38 cellular contexts compared by ENCODE assay signal in the genomic region with DNA sequence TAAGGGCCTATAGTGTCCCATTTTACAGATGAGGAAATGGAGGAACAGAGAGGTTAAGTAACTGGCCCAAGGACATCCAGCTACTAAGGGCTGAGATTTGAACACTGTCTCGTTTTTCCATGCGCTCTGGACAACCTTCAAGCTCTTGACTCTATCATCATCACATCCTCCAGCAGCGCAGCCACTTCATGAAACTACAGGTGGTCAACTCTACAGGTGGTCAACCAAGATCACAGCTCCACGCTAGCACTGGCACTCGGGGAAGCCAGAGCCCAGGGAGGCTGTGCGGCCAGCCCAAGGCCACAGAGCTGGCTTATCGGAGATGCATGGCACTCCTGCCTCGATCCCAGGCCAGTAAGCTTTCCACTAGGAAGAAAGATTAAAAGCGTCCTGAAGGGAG. TPM values are rescaled to one million over a fixed set of nuclear protein-coding genes. Genes with fewer than 3 reads are reported as not detected.
"Had no signal": no experiment of that assay in that cellular context is flagged by ENCODE, and none has a peak within 500 bp of the region (broad histone marks: within the 10 kb centered on the region; RNA-seq: fewer than 3 reads in every experiment).

No MANE protein-coding gene starts in this region.

- H3K4me1 Mint-ChIP-seq: activated CD4-positive, alpha-beta memory T cell treated with anti-CD3 and anti-CD28 coated beads, Interleukin-2, amount 10 ng/mL, durations not matched to agents 7 days and 5 days; activated CD4-positive, alpha-beta T cell treated with anti-CD3 and anti-CD28 coated beads for 36 hours; activated CD4-positive, alpha-beta T cell treated with anti-CD3 and anti-CD28 coated beads, Interleukin-2, amount 10 ng/mL, durations not matched to agents 7 days and 5 days; activated CD8-positive, alpha-beta memory T cell treated with anti-CD3 and anti-CD28 coated beads, Interleukin-2, amount 10 ng/mL, durations not matched to agents 7 days and 5 days; activated naive CD4-positive, alpha-beta T cell treated with anti-CD3 and anti-CD28 coated beads, Interleukin-2, amount 10 ng/mL, durations not matched to agents 7 days and 5 days; activated naive CD4-positive, alpha-beta T cell treated with anti-CD3 and anti-CD28 coated beads, Interleukin-2, amount 50 U/mL, for 24 hours; activated naive CD8-positive, alpha-beta T cell treated with anti-CD3 and anti-CD28 coated beads, Interleukin-2, amount 10 ng/mL, durations not matched to agents 7 days and 5 days; central memory CD8-positive, alpha-beta T cell had no signal

- H3K36me3 ChIP-seq: ascending aorta, cardiac muscle cell had no signal

- H3K4me3 ChIP-seq: ascending aorta, cardiac muscle cell had no signal

- H3K27ac Mint-ChIP-seq: activated CD4-positive, alpha-beta memory T cell treated with anti-CD3 and anti-CD28 coated beads, Interleukin-2, amount 10 ng/mL, durations not matched to agents 7 days and 5 days; activated CD4-positive, alpha-beta T cell treated with anti-CD3 and anti-CD28 coated beads for 36 hours; activated CD4-positive, alpha-beta T cell treated with anti-CD3 and anti-CD28 coated beads, Interleukin-2, amount 10 ng/mL, durations not matched to agents 7 days and 5 days; activated CD8-positive, alpha-beta memory T cell treated with anti-CD3 and anti-CD28 coated beads, Interleukin-2, amount 10 ng/mL, durations not matched to agents 7 days and 5 days; activated CD8-positive, alpha-beta T cell treated with anti-CD3 and anti-CD28 coated beads, Interleukin-2, amount 10 ng/mL, durations not matched to agents 7 days and 5 days; activated naive CD4-positive, alpha-beta T cell treated with anti-CD3 and anti-CD28 coated beads, Interleukin-2, amount 10 ng/mL, durations not matched to agents 7 days and 5 days; activated naive CD4-positive, alpha-beta T cell treated with anti-CD3 and anti-CD28 coated beads, Interleukin-2, amount 50 U/mL, for 24 hours; activated naive CD8-positive, alpha-beta T cell; activated naive CD8-positive, alpha-beta T cell treated with anti-CD3 and anti-CD28 coated beads, Interleukin-2, amount 10 ng/mL, durations not matched to agents 7 days and 5 days; activated naive CD8-positive, alpha-beta T cell treated with anti-CD3 and anti-CD28 coated beads, Interleukin-2, amount 50 U/mL, for 24 hours; activated T-cell treated with anti-CD3 and anti-CD28 coated beads, Interleukin-2, amount 50 U/mL, for 24 hours; activated T-helper 2 cell treated with anti-CD3 and anti-CD28 coated beads, Interferon-gamma antibody, Interleukin-2, Interleukin-4, amounts not matched to agents 10 μg/mL and 5 μg/mL and 100 μg/mL, durations not matched to agents 14 hours and 24 hours and 36 hours; brain; T-helper 1 cell treated with Interleukin-12 subunit alpha and Interleukin-12 subunit beta and Interleukin-4 antibody, amounts not matched to agents 30 μg/mL and 1 μg/mL, for 36 hours; T-helper 2 cell treated with Interferon-gamma antibody and Interleukin-4, amounts not matched to agents 5 μg/mL and 100 μg/mL, for 36 hours had no signal

- H3K27ac ChIP-seq: ascending aorta, cardiac muscle cell, VCaP had no signal

- H3K4me1 ChIP-seq: ascending aorta had no signal

- H3K27me3 Mint-ChIP-seq: activated CD4-positive, alpha-beta memory T cell treated with anti-CD3 and anti-CD28 coated beads, Interleukin-2, amount 10 ng/mL, durations not matched to agents 7 days and 5 days; activated CD4-positive, alpha-beta T cell treated with anti-CD3 and anti-CD28 coated beads, Interleukin-2, amount 10 ng/mL, durations not matched to agents 7 days and 5 days; brain had no signal

- DNase-seq: activated CD4-positive, alpha-beta memory T cell treated with anti-CD3 and anti-CD28 coated beads, Interleukin-2, amount 10 ng/mL, durations not matched to agents 7 days and 5 days; activated CD4-positive, alpha-beta T cell treated with anti-CD3 and anti-CD28 coated beads for 1 hour; activated CD4-positive, alpha-beta T cell treated with anti-CD3 and anti-CD28 coated beads for 36 hours; activated CD4-positive, alpha-beta T cell treated with anti-CD3 and anti-CD28 coated beads for 48 hours; activated CD4-positive, alpha-beta T cell treated with anti-CD3 and anti-CD28 coated beads, Interleukin-2, amount 10 ng/mL, durations not matched to agents 7 days and 5 days; activated CD4-positive, alpha-beta T cell treated with anti-CD3 and anti-CD28 coated beads, Interleukin-2, amount 50 U/mL, for 48 hours; activated CD4-positive, CD25-positive, alpha-beta regulatory T cell; activated CD8-positive, alpha-beta memory T cell treated with anti-CD3 and anti-CD28 coated beads for 24 hours; activated CD8-positive, alpha-beta memory T cell treated with anti-CD3 and anti-CD28 coated beads, Interleukin-2, amount 10 ng/mL, durations not matched to agents 7 days and 5 days; activated CD8-positive, alpha-beta memory T cell treated with anti-CD3 and anti-CD28 coated beads, Interleukin-2, amount 50 U/mL, for 48 hours; activated CD8-positive, alpha-beta T cell treated with anti-CD3 and anti-CD28 coated beads, Interleukin-2, amount 10 ng/mL, durations not matched to agents 7 days and 5 days; activated effector memory CD4-positive, alpha-beta T cell treated with Interleukin-2 at 50 U/mL for 16 hours; activated gamma-delta T cell; activated naive CD4-positive, alpha-beta T cell treated with anti-CD3 and anti-CD28 coated beads, Interleukin-2, amount 10 ng/mL, durations not matched to agents 7 days and 5 days; activated naive CD4-positive, alpha-beta T cell treated with Interleukin-2 at 50 U/mL for 16 hours; activated naive CD8-positive, alpha-beta T cell treated with anti-CD3 and anti-CD28 coated beads, Interleukin-2, amount 10 ng/mL, durations not matched to agents 7 days and 5 days; activated naive CD8-positive, alpha-beta T cell treated with anti-CD3 and anti-CD28 coated beads, Interleukin-2, amount 50 U/mL, for 24 hours; activated T-cell treated with anti-CD3 and anti-CD28 coated beads, Interleukin-2, amount 50 U/mL, for 24 hours; activated T-cell treated with anti-CD3 and anti-CD28 coated beads, Interleukin-2, amount 50 U/mL, for 48 hours; amygdala; anterior cingulate cortex; caudate nucleus; cerebellar nuclear complex; T-helper 2 cell; T-helper 9 cell had no signal

- FAIRE-seq: bronchial epithelial cell, TTC549 had no signal

- H3K4me3 Mint-ChIP-seq: activated CD4-positive, alpha-beta memory T cell treated with anti-CD3 and anti-CD28 coated beads, Interleukin-2, amount 10 ng/mL, durations not matched to agents 7 days and 5 days; activated CD4-positive, alpha-beta T cell treated with anti-CD3 and anti-CD28 coated beads for 36 hours; activated CD4-positive, alpha-beta T cell treated with anti-CD3 and anti-CD28 coated beads, Interleukin-2, amount 10 ng/mL, durations not matched to agents 7 days and 5 days; activated CD8-positive, alpha-beta memory T cell treated with anti-CD3 and anti-CD28 coated beads, Interleukin-2, amount 10 ng/mL, durations not matched to agents 7 days and 5 days; activated CD8-positive, alpha-beta T cell treated with anti-CD3 and anti-CD28 coated beads, Interleukin-2, amount 10 ng/mL, durations not matched to agents 7 days and 5 days; activated naive CD4-positive, alpha-beta T cell treated with anti-CD3 and anti-CD28 coated beads, Interleukin-2, amount 10 ng/mL, durations not matched to agents 7 days and 5 days; activated naive CD4-positive, alpha-beta T cell treated with anti-CD3 and anti-CD28 coated beads, Interleukin-2, amount 50 U/mL, for 24 hours; activated naive CD8-positive, alpha-beta T cell; activated naive CD8-positive, alpha-beta T cell treated with anti-CD3 and anti-CD28 coated beads, Interleukin-2, amount 10 ng/mL, durations not matched to agents 7 days and 5 days; activated naive CD8-positive, alpha-beta T cell treated with anti-CD3 and anti-CD28 coated beads, Interleukin-2, amount 50 U/mL, for 24 hours; activated T-cell treated with anti-CD3 and anti-CD28 coated beads, Interleukin-2, amount 50 U/mL, for 24 hours; brain; central memory CD8-positive, alpha-beta T cell; T-helper 1 cell treated with Interleukin-12 subunit alpha and Interleukin-12 subunit beta and Interleukin-4 antibody, amounts not matched to agents 30 μg/mL and 1 μg/mL, for 36 hours; T-helper 2 cell treated with Interferon-gamma antibody and Interleukin-4, amounts not matched to agents 5 μg/mL and 100 μg/mL, for 36 hours had no signal

- H3K27me3 ChIP-seq: ascending aorta, cardiac muscle cell had no signal

- H3K9me3 ChIP-seq: ascending aorta had no signal

- H3K36me3 Mint-ChIP-seq: activated CD8-positive, alpha-beta memory T cell treated with anti-CD3 and anti-CD28 coated beads, Interleukin-2, amount 10 ng/mL, durations not matched to agents 7 days and 5 days; activated naive CD4-positive, alpha-beta T cell treated with anti-CD3 and anti-CD28 coated beads, Interleukin-2, amount 10 ng/mL, durations not matched to agents 7 days and 5 days; activated naive CD4-positive, alpha-beta T cell treated with anti-CD3 and anti-CD28 coated beads, Interleukin-2, amount 50 U/mL, for 24 hours; activated naive CD8-positive, alpha-beta T cell; activated naive CD8-positive, alpha-beta T cell treated with anti-CD3 and anti-CD28 coated beads, Interleukin-2, amount 10 ng/mL, durations not matched to agents 7 days and 5 days had no signal

- H3K9me3 Mint-ChIP-seq: activated CD4-positive, alpha-beta memory T cell treated with anti-CD3 and anti-CD28 coated beads, Interleukin-2, amount 10 ng/mL, durations not matched to agents 7 days and 5 days; activated CD4-positive, alpha-beta T cell treated with anti-CD3 and anti-CD28 coated beads, Interleukin-2, amount 10 ng/mL, durations not matched to agents 7 days and 5 days; activated naive CD4-positive, alpha-beta T cell treated with anti-CD3 and anti-CD28 coated beads, Interleukin-2, amount 10 ng/mL, durations not matched to agents 7 days and 5 days; activated naive CD4-positive, alpha-beta T cell treated with anti-CD3 and anti-CD28 coated beads, Interleukin-2, amount 50 U/mL, for 24 hours; activated naive CD8-positive, alpha-beta T cell treated with anti-CD3 and anti-CD28 coated beads, Interleukin-2, amount 10 ng/mL, durations not matched to agents 7 days and 5 days; activated naive CD8-positive, alpha-beta T cell treated with anti-CD3 and anti-CD28 coated beads, Interleukin-2, amount 50 U/mL, for 24 hours; activated T-cell treated with anti-CD3 and anti-CD28 coated beads, Interleukin-2, amount 50 U/mL, for 24 hours; activated T-helper 2 cell treated with anti-CD3 and anti-CD28 coated beads, Interferon-gamma antibody, Interleukin-2, Interleukin-4, amounts not matched to agents 10 μg/mL and 5 μg/mL and 100 μg/mL, durations not matched to agents 14 hours and 24 hours and 36 hours; brain; central memory CD8-positive, alpha-beta T cell; T-helper 1 cell treated with Interleukin-12 subunit alpha and Interleukin-12 subunit beta and Interleukin-4 antibody, amounts not matched to agents 30 μg/mL and 1 μg/mL, for 36 hours; T-helper 2 cell treated with Interferon-gamma antibody and Interleukin-4, amounts not matched to agents 5 μg/mL and 100 μg/mL, for 36 hours had no signal

- ATAC-seq: activated CD4-positive, alpha-beta T cell treated with anti-CD3 and anti-CD28 coated beads for 36 hours; activated CD4-positive, CD25-positive, alpha-beta regulatory T cell treated with anti-CD3 and anti-CD28 coated beads, Interleukin-2, amount 50 U/mL, for 24 hours; activated CD8-positive, alpha-beta memory T cell treated with anti-CD3 and anti-CD28 coated beads, Interleukin-2, amount 10 ng/mL, durations not matched to agents 7 days and 5 days; activated CD8-positive, alpha-beta T cell treated with anti-CD3 and anti-CD28 coated beads, Interleukin-2, amount 10 ng/mL, durations not matched to agents 7 days and 5 days; activated naive CD8-positive, alpha-beta T cell treated with anti-CD3 and anti-CD28 coated beads, Interleukin-2, amount 50 U/mL, for 24 hours had no signal

RNA-seq across cellular contexts. Expression of a gene that starts 40.0 kb away (rescaled TPM):
- total RNA-seq: activated CD4-positive, alpha-beta memory T cell treated with anti-CD3 and anti-CD28 coated beads, Interleukin-2, amount 10 ng/mL, durations not matched to agents 7 days and 5 days; activated CD4-positive, alpha-beta T cell treated with anti-CD3 and anti-CD28 coated beads for 36 hours; activated CD4-positive, alpha-beta T cell treated with anti-CD3 and anti-CD28 coated beads, Interleukin-2, amount 10 ng/mL, durations not matched to agents 7 days and 5 days; activated naive CD8-positive, alpha-beta T cell treated with anti-CD3 and anti-CD28 coated beads, Interleukin-2, amount 10 ng/mL, durations not matched to agents 7 days and 5 days; ascending aorta; bronchial epithelial cell had no signal
